Comparison of ENCODE assay signal across 9 cellular contexts in the genomic region with DNA sequence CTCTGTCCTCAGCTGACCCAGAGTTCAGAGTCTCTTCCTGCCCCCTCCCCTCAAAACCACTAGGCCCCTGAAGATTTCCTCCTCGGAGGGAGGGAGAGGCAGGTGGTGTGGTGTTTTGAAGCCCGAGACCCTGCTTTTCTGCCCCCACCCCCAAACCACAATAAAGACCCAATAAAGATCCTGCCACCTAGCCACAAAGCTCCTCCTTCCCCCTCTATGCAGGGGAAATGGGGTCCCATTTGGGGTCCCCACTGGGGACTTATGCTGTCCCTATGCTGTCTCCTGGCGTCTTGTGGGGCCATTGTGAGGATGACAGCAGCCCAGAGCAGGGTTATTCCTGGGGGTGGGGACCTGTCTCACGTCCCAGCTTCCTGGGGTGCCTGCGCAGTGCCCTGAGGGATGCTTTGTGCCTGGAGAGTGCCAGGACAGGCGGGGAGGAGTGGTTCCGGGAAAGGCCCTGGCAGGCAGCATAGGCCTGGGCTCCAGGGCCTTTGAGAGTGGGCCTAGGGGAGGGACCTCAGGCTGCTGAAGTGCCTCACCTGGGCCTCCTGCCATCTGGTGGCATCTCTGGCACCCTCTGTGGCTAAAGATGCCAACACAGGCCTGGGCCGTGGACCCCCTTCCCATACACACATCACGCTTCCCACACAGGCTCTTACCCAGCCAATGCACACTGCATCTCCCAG. TPM values are rescaled to one million over a fixed set of nuclear protein-coding genes. Genes with fewer than 3 reads are reported as not detected.
DNase-seq lines count a peak whose midpoint lies in the region; ATAC-seq, FAIRE-seq and TF ChIP-seq lines count a peak whose summit lies in the region.
"Had no signal": no experiment of that assay in that cellular context is flagged by ENCODE, and none has a peak within 500 bp of the region (broad histone marks: within the 10 kb centered on the region; RNA-seq: fewer than 3 reads in every experiment).

No MANE protein-coding gene starts in this region.

- no peak for TF ChIP-seq CTCF in D721Med (IDR thresholded peaks at IDR 0.05; ENCODE audit: insufficient read depth, missing control alignments)

- H2AFZ ChIP-seq in trophoblast cell (ENCODE audit: insufficient read depth, low read length, poor library complexity), result peak overlapping the region; percentile 23

- H3K27me3 ChIP-seq in trophoblast cell (ENCODE audit: insufficient read depth, low read length), result no peaks in the 10 kb centered on the region

- H3K27ac ChIP-seq in trophoblast cell (ENCODE audit: low read depth, low read length), result no peak overlapping the region

- peaks cover 2% of the 10 kb centered on the region for H3K79me2 ChIP-seq in trophoblast cell (ENCODE audit: control insufficient read depth, insufficient read depth, low read length, poor library complexity)

- no peak overlapping the region for H3K14ac ChIP-seq in trophoblast cell (ENCODE audit: low read length)

- ATAC-seq in activated CD8-positive, alpha-beta T cell treated with anti-CD3 and anti-CD28 coated beads, Interleukin-2, amount 10 ng/mL, durations not matched to agents 7 days and 5 days, result no peak
- no peak for ATAC-seq in HG03460 (IDR thresholded peaks at IDR 0.05; ENCODE audit: unreplicated experiment)

- peaks cover 15% of the 10 kb centered on the region for H3K79me1 ChIP-seq in trophoblast cell (ENCODE audit: low read length)

- WGBS in trophoblast cell (ENCODE audit: extremely low coverage, insufficient coverage, insufficient read length), result no CpG with 5 or more reads among the region's 9 CpGs

- peak overlapping the region; percentile 99 for H3K27ac Mint-ChIP-seq in activated CD8-positive, alpha-beta T cell treated with anti-CD3 and anti-CD28 coated beads, Interleukin-2, amount 10 ng/mL, durations not matched to agents 7 days and 5 days

- CTCF ChIA-PET in activated CD8-positive, alpha-beta T cell treated with anti-CD3 and anti-CD28 coated beads, Interleukin-2, amount 10 ng/mL, durations not matched to agents 7 days and 5 days (lab: Charles Lee), result interaction anchor here (0.6 to 5.2 kb wide), 13 partner anchors 8 to 138 kb away, joined by 3 to 34 read pairs (median 4); partner anchors contain the start of gene ARMC12

- H3K4me3 ChIP-seq in trophoblast cell (ENCODE audit: low read depth, low read length), result no peak overlapping the region

- no peak overlapping the region for H4K91ac ChIP-seq in trophoblast cell (ENCODE audit: low read depth, low read length)

- no peak overlapping the region for H3K18ac ChIP-seq in trophoblast cell (ENCODE audit: low read length)

- H3K4ac ChIP-seq in trophoblast cell (ENCODE audit: low read depth, low read length), result no peak overlapping the region

- H3K4me1 Mint-ChIP-seq in activated CD8-positive, alpha-beta T cell treated with anti-CD3 and anti-CD28 coated beads, Interleukin-2, amount 10 ng/mL, durations not matched to agents 7 days and 5 days (ENCODE audit: low read depth), result peaks cover 79% of the 10 kb centered on the region

- no peak overlapping the region for H3K4me2 ChIP-seq in trophoblast cell (ENCODE audit: low read length)

- H4K12ac ChIP-seq in trophoblast cell (ENCODE audit: low read depth, low read length), result no peak overlapping the region

- no peaks in the 10 kb centered on the region for H3K27me3 Mint-ChIP-seq in activated CD8-positive, alpha-beta T cell treated with anti-CD3 and anti-CD28 coated beads, Interleukin-2, amount 10 ng/mL, durations not matched to agents 7 days and 5 days (ENCODE audit: low read depth)

- POLR2A ChIA-PET in activated CD8-positive, alpha-beta T cell treated with anti-CD3 and anti-CD28 coated beads, Interleukin-2, amount 10 ng/mL, durations not matched to agents 7 days and 5 days (lab: Charles Lee), result interaction anchor here (0.6 to 2.4 kb wide), 4 partner anchors 10 to 62 kb away, joined by 3 to 17 read pairs (median 4); no protein-coding TSS in a partner anchor

- DNase-seq in NCI-H510A (lab: John Stamatoyannopoulos, UW) (peak; percentile 55), NCI-H510A treated with DMSO at 0.1 percent for 48 hours (lab: John Stamatoyannopoulos, UW) (no peak), germinal center (ENCODE audit: low spot score) (peak; percentile 50), trophoblast cell (no peak), retina (no peak), D721Med (ENCODE audit: insufficient read length, low spot score) (no peak)
- peak; percentile 57 for DNase-seq in activated CD8-positive, alpha-beta T cell treated with anti-CD3 and anti-CD28 coated beads, Interleukin-2, amount 10 ng/mL, durations not matched to agents 7 days and 5 days

- H3K36me3 Mint-ChIP-seq in activated CD8-positive, alpha-beta T cell treated with anti-CD3 and anti-CD28 coated beads, Interleukin-2, amount 10 ng/mL, durations not matched to agents 7 days and 5 days (ENCODE audit: low read depth), result no peaks in the 10 kb centered on the region

- no peak overlapping the region for H4K8ac ChIP-seq in trophoblast cell (ENCODE audit: low read depth, low read length)

- no peak overlapping the region for H2BK5ac ChIP-seq in trophoblast cell (ENCODE audit: low read depth, low read length, poor library complexity)

- H3K4me1 ChIP-seq in trophoblast cell (ENCODE audit: control insufficient read depth in 1 of 2, insufficient read depth in 2 of 2, low read length in 2 of 2), result peaks cover 13 to 14% of the 10 kb centered on the region in 2 experiments

- no peak overlapping the region for H2BK12ac ChIP-seq in trophoblast cell (ENCODE audit: low read length)

- H3K9me3 Mint-ChIP-seq in activated CD8-positive, alpha-beta T cell treated with anti-CD3 and anti-CD28 coated beads, Interleukin-2, amount 10 ng/mL, durations not matched to agents 7 days and 5 days (ENCODE audit: insufficient read depth), result no peaks in the 10 kb centered on the region

- H2BK120ac ChIP-seq in trophoblast cell (ENCODE audit: insufficient read depth, low read length, poor library complexity), result no peak overlapping the region

- H2AK5ac ChIP-seq in trophoblast cell (ENCODE audit: low read length), result no peak overlapping the region

- H3K4me3 Mint-ChIP-seq in activated CD8-positive, alpha-beta T cell treated with anti-CD3 and anti-CD28 coated beads, Interleukin-2, amount 10 ng/mL, durations not matched to agents 7 days and 5 days, result peak overlapping the region; percentile 77

- FAIRE-seq in D721Med (lab: Jason Lieb, UNC), result no peak

- H3K23ac ChIP-seq in trophoblast cell (ENCODE audit: low read length), result no peak overlapping the region

- H3K9me3 ChIP-seq in trophoblast cell (ENCODE audit: insufficient read depth, low read depth, low read length), result no peaks in the 10 kb centered on the region

- no peak overlapping the region for H3K9ac ChIP-seq in trophoblast cell (ENCODE audit: low read length)

- no peaks in the 10 kb centered on the region for H3K36me3 ChIP-seq in trophoblast cell (ENCODE audit: control insufficient read depth in 1 of 2, insufficient read depth in 2 of 2, low read length in 2 of 2)

RNA-seq across cellular contexts. Expression of gene ARMC12, which starts 8.0 kb away (rescaled TPM):
- under 1 TPM; 0.37 to 0.45 TPM for total RNA-seq in activated CD8-positive, alpha-beta T cell treated with anti-CD3 and anti-CD28 coated beads, Interleukin-2, amount 10 ng/mL, durations not matched to agents 7 days and 5 days
- 0.15 and 0.18 TPM in 2 replicates for polyA plus RNA-seq in trophoblast cell (2013)

RNA-seq across cellular contexts. Expression of gene FKBP5, which starts 40.1 kb away (rescaled TPM):
- total RNA-seq in activated CD8-positive, alpha-beta T cell treated with anti-CD3 and anti-CD28 coated beads, Interleukin-2, amount 10 ng/mL, durations not matched to agents 7 days and 5 days, result 10 to 100 TPM; 78.7 to 79.5 TPM
- 1.1 and 1.2 TPM in 2 replicates for polyA plus RNA-seq in trophoblast cell (2013)

RNA-seq across cellular contexts. Expression of gene CLPSL2, which starts 47.6 kb away (rescaled TPM):
- total RNA-seq in activated CD8-positive, alpha-beta T cell treated with anti-CD3 and anti-CD28 coated beads, Interleukin-2, amount 10 ng/mL, durations not matched to agents 7 days and 5 days, result not detected
- 0.22 TPM in 1 of 2 replicates, not detected in the other for polyA plus RNA-seq in trophoblast cell (2013)
- total RNA-seq: activated CD8-positive, alpha-beta memory T cell treated with anti-CD3 and anti-CD28 coated beads for 36 hours had no signal

RNA-seq across cellular contexts. Expression of gene CLPSL1, which starts 52.0 kb away (rescaled TPM):
- total RNA-seq in activated CD8-positive, alpha-beta T cell treated with anti-CD3 and anti-CD28 coated beads, Interleukin-2, amount 10 ng/mL, durations not matched to agents 7 days and 5 days, result not detected
- polyA plus RNA-seq in trophoblast cell (2013), result not detected in 2 replicates
- total RNA-seq: activated CD8-positive, alpha-beta memory T cell treated with anti-CD3 and anti-CD28 coated beads for 36 hours had no signal

Comparison
In these comparisons a context has a peak if more than half of its experiments do, and no peak if none do; other contexts are left out.
1. DNase-seq: peak in NCI-H510A (single experiment), activated CD8-positive, alpha-beta T cell treated with anti-CD3 and anti-CD28 coated beads, Interleukin-2, amount 10 ng/mL, durations not matched to agents 7 days and 5 days (single experiment) and germinal center (single experiment); none in NCI-H510A treated with DMSO at 0.1 percent for 48 hours (single experiment), trophoblast cell (0 of 2), retina (single experiment) and D721Med (single experiment).